13 cellular contexts compared by ENCODE assay signal in the genomic region with DNA sequence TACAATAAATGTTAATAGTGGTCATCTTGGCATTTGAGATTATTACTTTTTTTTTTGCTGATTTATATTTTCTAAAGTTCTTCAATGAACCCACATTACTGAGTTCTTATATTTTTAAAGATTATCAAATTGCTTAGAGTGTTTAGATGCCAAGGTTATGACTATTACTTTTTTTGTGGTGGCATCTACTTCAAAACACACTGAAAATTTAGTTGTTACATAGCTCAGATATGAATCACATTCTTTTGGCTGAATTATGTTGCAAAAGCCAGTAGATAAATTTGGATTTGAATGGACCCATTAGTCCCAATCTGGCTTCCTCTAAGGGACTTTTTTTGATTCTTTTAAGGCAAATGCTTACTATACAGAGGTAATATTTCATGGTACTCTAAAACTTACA. TPM values are rescaled to one million over a fixed set of nuclear protein-coding genes. Genes with fewer than 3 reads are reported as not detected.
DNase-seq lines count a peak whose midpoint lies in the region; ATAC-seq, FAIRE-seq and TF ChIP-seq lines count a peak whose summit lies in the region.
"Had no signal": no experiment of that assay in that cellular context is flagged by ENCODE, and none has a peak within 500 bp of the region (broad histone marks: within the 10 kb centered on the region; RNA-seq: fewer than 3 reads in every experiment).

No MANE protein-coding gene starts in this region.

- FAIRE-seq in RCC 7860 (lab: Jason Lieb, UNC) = peak; percentile 93
- no peak for FAIRE-seq in GM12891 (lab: Jason Lieb, UNC)

- CTCF ChIA-PET in BJ (lab: Yijun Ruan, JAX) = no interaction called here
- CTCF ChIA-PET in activated CD8-positive, alpha-beta memory T cell treated with anti-CD3 and anti-CD28 coated beads, Interleukin-2, amount 10 ng/mL, durations not matched to agents 7 days and 5 days (lab: Charles Lee) = no interaction called here

- no peak for TF ChIP-seq POLR2A in GM12891 (IDR thresholded peaks at IDR 0.05; ENCODE audit: low read depth, low read length)

- no peak for TF ChIP-seq CTCF in BJ (IDR thresholded peaks at IDR 0.05; ENCODE audit: insufficient read depth, low read depth, low read length)

- peaks cover 4% of the 10 kb centered on the region; the same call in 1 of the 2 replicates for H3K36me3 ChIP-seq in BJ (ENCODE audit: control insufficient read depth, insufficient read depth, low read length)

- ATAC-seq in activated CD8-positive, alpha-beta memory T cell treated with anti-CD3 and anti-CD28 coated beads, Interleukin-2, amount 10 ng/mL, durations not matched to agents 7 days and 5 days = no peak
- ATAC-seq: activated CD4-positive, alpha-beta T cell treated with anti-CD3 and anti-CD28 coated beads for 36 hours; esophagus mucosa had no signal

- H3K4me3 Mint-ChIP-seq in activated CD8-positive, alpha-beta memory T cell treated with anti-CD3 and anti-CD28 coated beads, Interleukin-2, amount 10 ng/mL, durations not matched to agents 7 days and 5 days = no peak overlapping the region
- H3K4me3 Mint-ChIP-seq: activated CD4-positive, alpha-beta T cell treated with anti-CD3 and anti-CD28 coated beads for 36 hours; CD4-positive, alpha-beta memory T cell had no signal

- peaks cover 19% of the 10 kb centered on the region for H3K4me1 Mint-ChIP-seq in activated CD8-positive, alpha-beta memory T cell treated with anti-CD3 and anti-CD28 coated beads, Interleukin-2, amount 10 ng/mL, durations not matched to agents 7 days and 5 days

- POLR2A ChIA-PET in BJ (lab: Charles Lee) = no interaction called here

- H3K9me3 Mint-ChIP-seq in activated CD8-positive, alpha-beta memory T cell treated with anti-CD3 and anti-CD28 coated beads, Interleukin-2, amount 10 ng/mL, durations not matched to agents 7 days and 5 days (ENCODE audit: low read depth) = peaks cover 7% of the 10 kb centered on the region
- H3K9me3 Mint-ChIP-seq: CD4-positive, alpha-beta memory T cell had no signal

- no peak overlapping the region for H3K4me3 ChIP-seq in BJ (ENCODE audit: low read depth, low read length)

- H3K27ac Mint-ChIP-seq in activated CD8-positive, alpha-beta memory T cell treated with anti-CD3 and anti-CD28 coated beads, Interleukin-2, amount 10 ng/mL, durations not matched to agents 7 days and 5 days = no peak overlapping the region
- H3K27ac Mint-ChIP-seq: activated CD4-positive, alpha-beta T cell treated with anti-CD3 and anti-CD28 coated beads for 36 hours; CD4-positive, alpha-beta memory T cell had no signal

- H3K27me3 ChIP-seq in BJ (ENCODE audit: control insufficient read depth, insufficient read depth, low read length) = no peaks in the 10 kb centered on the region

- peaks cover 49% of the 10 kb centered on the region for H3K36me3 Mint-ChIP-seq in activated CD8-positive, alpha-beta memory T cell treated with anti-CD3 and anti-CD28 coated beads, Interleukin-2, amount 10 ng/mL, durations not matched to agents 7 days and 5 days
- H3K36me3 Mint-ChIP-seq: CD4-positive, alpha-beta memory T cell had no signal

- peak; percentile 74 for DNase-seq in BJ (ENCODE audit: low read depth)
- peak; percentile 71 for DNase-seq in RCC 7860 (ENCODE audit: low spot score)
- peak; percentile 64 for DNase-seq in dermis blood vessel endothelial cell
- DNase-seq in non-pigmented ciliary epithelial cell (ENCODE audit: low read depth) = peak; percentile 73
- DNase-seq in NCI-H446 treated with DMSO at 0.1 percent for 48 hours (lab: John Stamatoyannopoulos, UW) = no peak
- no peak for DNase-seq in activated CD8-positive, alpha-beta memory T cell treated with anti-CD3 and anti-CD28 coated beads, Interleukin-2, amount 10 ng/mL, durations not matched to agents 7 days and 5 days
- no peak for DNase-seq in OCI-M2 (lab: John Stamatoyannopoulos, UW; ENCODE audit: unreplicated experiment)
- DNase-seq in GM12891 (ENCODE audit: insufficient read length, low spot score) = no peak
- DNase-seq: activated CD4-positive, alpha-beta T cell treated with anti-CD3 and anti-CD28 coated beads for 36 hours; caudate nucleus; CD4-positive, alpha-beta memory T cell; NCI-H1105 treated with DMSO at 0.1 percent for 48 hours had no signal

- no peaks in the 10 kb centered on the region for H3K27me3 Mint-ChIP-seq in activated CD8-positive, alpha-beta memory T cell treated with anti-CD3 and anti-CD28 coated beads, Interleukin-2, amount 10 ng/mL, durations not matched to agents 7 days and 5 days
- H3K27me3 Mint-ChIP-seq: CD4-positive, alpha-beta memory T cell had no signal

TF ChIP-seq in GM12891, 5 proteins besides CTCF, POLR2A, EP300 and RAD21:
- TF ChIP-seq POLR2AphosphoS5 (IDR thresholded peaks at IDR 0.05; ENCODE audit: low read depth, low read length) (no peak), TAF1 (IDR thresholded peaks at IDR 0.05; ENCODE audit: low read depth, low read length) (no peak), SPI1 (IDR thresholded peaks at IDR 0.05; ENCODE audit: low read depth, low read length) (no peak), PAX5 (IDR thresholded peaks at IDR 0.05; ENCODE audit: insufficient read depth, low read length, severe bottlenecking) (no peak), POU2F2 (IDR thresholded peaks at IDR 0.05; ENCODE audit: low read depth, low read length) (no peak)

RNA-seq across cellular contexts. Expression of a gene that starts 8.9 kb away (rescaled TPM):
- 25.6 and 33.2 TPM in 2 replicates for polyA plus RNA-seq in BJ (2011; rRNA removed)
- 45.7 and 65.6 TPM in 2 replicates for polyA minus RNA-seq in BJ (2011; rRNA and poly(A)+ RNA removed)
- 719 and 803 TPM in 2 replicates for total RNA-seq in dermis blood vessel endothelial cell
- 100 to 1,000 TPM; 102 to 195 TPM for total RNA-seq in activated CD8-positive, alpha-beta memory T cell treated with anti-CD3 and anti-CD28 coated beads, Interleukin-2, amount 10 ng/mL, durations not matched to agents 7 days and 5 days
- 12.6 TPM for polyA plus RNA-seq in GM12891 (2012; ENCODE audit: low read depth, missing spikeins)

Comparison
In these comparisons a context has a peak if more than half of its experiments do, and no peak if none do; other contexts are left out.
1. DNase-seq: peak in BJ (single experiment), RCC 7860 (single experiment), dermis blood vessel endothelial cell (single experiment) and non-pigmented ciliary epithelial cell (single experiment); none in NCI-H446 treated with DMSO at 0.1 percent for 48 hours (single experiment), activated CD8-positive, alpha-beta memory T cell treated with anti-CD3 and anti-CD28 coated beads, Interleukin-2, amount 10 ng/mL, durations not matched to agents 7 days and 5 days (single experiment), OCI-M2 (single experiment) and GM12891 (single experiment).